In the genomic region with DNA sequence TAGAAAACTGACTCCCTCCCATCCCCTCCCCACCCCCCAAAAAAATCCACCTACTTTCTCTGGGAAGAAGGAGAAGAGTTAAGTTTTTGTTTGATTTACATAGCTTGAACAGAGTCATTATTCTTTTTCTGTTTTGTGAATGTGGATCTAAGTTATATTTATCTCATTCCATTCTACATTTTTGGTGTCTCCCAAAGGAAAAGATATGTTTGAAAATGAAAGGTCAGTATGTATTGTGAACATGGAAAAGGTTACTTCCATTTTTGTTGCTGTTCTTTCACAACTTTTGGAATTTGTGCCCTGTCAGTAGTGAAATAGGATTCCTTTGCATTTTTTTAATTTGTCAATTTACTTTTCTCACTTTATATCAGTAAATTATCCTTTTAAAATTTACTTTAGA, we compare ENCODE assay signal across 24 cellular contexts.
DNase-seq lines count a peak whose midpoint lies in the region; ATAC-seq and TF ChIP-seq lines count a peak whose summit lies in the region.
"Had no signal": no experiment of that assay in that cellular context is flagged by ENCODE, and none has a peak within 500 bp of the region (broad histone marks: within the 10 kb centered on the region; RNA-seq: fewer than 3 reads in every experiment).

No MANE protein-coding gene starts in this region.

- H3K9me3 ChIP-seq in SJCRH30 (replicated peaks) (no peaks in the 10 kb centered on the region), breast epithelium (no peaks in the 10 kb centered on the region)

- no peaks in the 10 kb centered on the region for H3K27me3 Mint-ChIP-seq in mesothelial cell of epicardium (ENCODE audit: low read depth)
- H3K27me3 Mint-ChIP-seq: CD8-positive, alpha-beta memory T cell had no signal

- H3K4me3 ChIP-seq in SJCRH30 (no peak overlapping the region), breast epithelium (no peak overlapping the region)
- H3K4me3 ChIP-seq: K562 had no signal

- DNase-seq in fibroblast of gingiva (ENCODE audit: low read depth) (peak; percentile 70), mesothelial cell of epicardium (ENCODE audit: low spot score in 2 of 2, unreplicated experiment in 2 of 2) (no peak), T-helper 2 cell (no peak), dermis blood vessel endothelial cell (no peak), SJCRH30 (no peak), breast epithelium (ENCODE audit: low spot score in 2 of 2) (no peak)
- DNase-seq: Calu3; CD8-positive, alpha-beta memory T cell; DMS79 treated with DMSO at 0.1 percent for 48 hours; H9; Kasumi-1; NCI-H1105; NCI-H1436 treated with DMSO at 0.1 percent for 48 hours; NCI-H187 treated with DMSO at 0.1 percent for 48 hours; NCI-H2171 treated with DMSO at 0.1 percent for 48 hours; NCI-H446; NCI-H524 treated with DMSO at 0.1 percent for 48 hours; NCI-H774; PC-3 had no signal

- peaks cover 34% of the 10 kb centered on the region for H3K4me1 Mint-ChIP-seq in mesothelial cell of epicardium
- H3K4me1 Mint-ChIP-seq: B cell; CD8-positive, alpha-beta memory T cell had no signal

- TF ChIP-seq CTCF in mesothelial cell of epicardium (IDR thresholded peaks at IDR 0.05; ENCODE audit: unreplicated experiment) (no peak), breast epithelium (IDR thresholded peaks at IDR 0.05) (no peak)

- no peak for TF ChIP-seq POLR2A in breast epithelium (IDR thresholded peaks at IDR 0.05)

- peaks cover 4% of the 10 kb centered on the region for H3K27me3 ChIP-seq in SJCRH30
- no peaks in the 10 kb centered on the region for H3K27me3 ChIP-seq in breast epithelium

- H3K9me3 Mint-ChIP-seq in mesothelial cell of epicardium: no peaks in the 10 kb centered on the region
- H3K9me3 Mint-ChIP-seq: H9 had no signal

- H3K4me1 ChIP-seq in SJCRH30 (no peaks in the 10 kb centered on the region), breast epithelium (no peaks in the 10 kb centered on the region)

- H3K4me3 Mint-ChIP-seq in mesothelial cell of epicardium: no peak overlapping the region
- H3K4me3 Mint-ChIP-seq: B cell; CD8-positive, alpha-beta memory T cell; H9 had no signal

- H3K27ac ChIP-seq in SJCRH30 (no peak overlapping the region), breast epithelium (no peak overlapping the region)
- H3K27ac ChIP-seq: C4-2B had no signal

- intact Hi-C loops in breast epithelium (cut with DNase I; ENCODE audit: low total_unique reads): no loop called here

- peak overlapping the region; percentile 79 for H3K27ac Mint-ChIP-seq in mesothelial cell of epicardium
- H3K27ac Mint-ChIP-seq: B cell; CD8-positive, alpha-beta memory T cell; H9 had no signal

- H3K36me3 ChIP-seq in SJCRH30 (no peaks in the 10 kb centered on the region), breast epithelium (no peaks in the 10 kb centered on the region)

- ATAC-seq in SK-N-SH treated with all-trans-retinoic acid at 6 μM for 48 hours: peak; percentile 15; the same call in 2 of the 3 replicates
- ATAC-seq: HepG2, K562, PC-3 had no signal

- H3K36me3 Mint-ChIP-seq in mesothelial cell of epicardium: no peaks in the 10 kb centered on the region

TF ChIP-seq in SK-N-SH treated with all-trans-retinoic acid at 6 μM for 48 hours, 23 proteins besides CTCF, POLR2A, EP300 and RAD21 (continues in another document):
- TF ChIP-seq, protein P1, sequence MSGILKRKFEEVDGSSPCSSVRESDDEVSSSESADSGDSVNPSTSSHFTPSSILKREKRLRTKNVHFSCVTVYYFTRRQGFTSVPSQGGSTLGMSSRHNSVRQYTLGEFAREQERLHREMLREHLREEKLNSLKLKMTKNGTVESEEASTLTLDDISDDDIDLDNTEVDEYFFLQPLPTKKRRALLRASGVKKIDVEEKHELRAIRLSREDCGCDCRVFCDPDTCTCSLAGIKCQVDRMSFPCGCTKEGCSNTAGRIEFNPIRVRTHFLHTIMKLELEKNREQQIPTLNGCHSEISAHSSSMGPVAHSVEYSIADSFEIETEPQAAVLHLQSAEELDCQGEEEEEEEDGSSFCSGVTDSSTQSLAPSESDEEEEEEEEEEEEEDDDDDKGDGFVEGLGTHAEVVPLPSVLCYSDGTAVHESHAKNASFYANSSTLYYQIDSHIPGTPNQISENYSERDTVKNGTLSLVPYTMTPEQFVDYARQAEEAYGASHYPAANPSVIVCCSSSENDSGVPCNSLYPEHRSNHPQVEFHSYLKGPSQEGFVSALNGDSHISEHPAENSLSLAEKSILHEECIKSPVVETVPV (CRISPR knock-in tag; IDR thresholded peaks at IDR 0.05): no peak
- TF ChIP-seq, protein P2, sequence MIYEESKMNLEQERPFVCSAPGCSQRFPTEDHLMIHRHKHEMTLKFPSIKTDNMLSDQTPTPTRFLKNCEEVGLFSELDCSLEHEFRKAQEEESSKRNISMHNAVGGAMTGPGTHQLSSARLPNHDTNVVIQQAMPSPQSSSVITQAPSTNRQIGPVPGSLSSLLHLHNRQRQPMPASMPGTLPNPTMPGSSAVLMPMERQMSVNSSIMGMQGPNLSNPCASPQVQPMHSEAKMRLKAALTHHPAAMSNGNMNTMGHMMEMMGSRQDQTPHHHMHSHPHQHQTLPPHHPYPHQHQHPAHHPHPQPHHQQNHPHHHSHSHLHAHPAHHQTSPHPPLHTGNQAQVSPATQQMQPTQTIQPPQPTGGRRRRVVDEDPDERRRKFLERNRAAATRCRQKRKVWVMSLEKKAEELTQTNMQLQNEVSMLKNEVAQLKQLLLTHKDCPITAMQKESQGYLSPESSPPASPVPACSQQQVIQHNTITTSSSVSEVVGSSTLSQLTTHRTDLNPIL (CRISPR knock-in tag; IDR thresholded peaks at IDR 0.05; ENCODE audit: low read depth): no peak
- TF ChIP-seq CSDC2 (CRISPR knock-in tag; IDR thresholded peaks at IDR 0.05) (no peak), BACH2 (CRISPR knock-in tag; IDR thresholded peaks at IDR 0.05; ENCODE audit: borderline replicate concordance) (no peak), OSR1 (CRISPR knock-in tag; IDR thresholded peaks at IDR 0.05) (no peak), SNAI2 (CRISPR knock-in tag; IDR thresholded peaks at IDR 0.05) (no peak), ZFP30 (CRISPR knock-in tag; IDR thresholded peaks at IDR 0.05) (no peak), ARNTL (CRISPR knock-in tag; IDR thresholded peaks at IDR 0.05; ENCODE audit: borderline replicate concordance, low read depth) (no peak), GLIS3 (CRISPR knock-in tag; IDR thresholded peaks at IDR 0.05) (no peak), PPARA (CRISPR knock-in tag; IDR thresholded peaks at IDR 0.05; ENCODE audit: borderline replicate concordance) (no peak), ZNF8 (CRISPR knock-in tag; IDR thresholded peaks at IDR 0.05) (no peak), ZC3H10 (CRISPR knock-in tag; IDR thresholded peaks at IDR 0.05) (no peak), ESRRG (CRISPR knock-in tag; IDR thresholded peaks at IDR 0.05) (no peak)
- TF ChIP-seq, protein P3, sequence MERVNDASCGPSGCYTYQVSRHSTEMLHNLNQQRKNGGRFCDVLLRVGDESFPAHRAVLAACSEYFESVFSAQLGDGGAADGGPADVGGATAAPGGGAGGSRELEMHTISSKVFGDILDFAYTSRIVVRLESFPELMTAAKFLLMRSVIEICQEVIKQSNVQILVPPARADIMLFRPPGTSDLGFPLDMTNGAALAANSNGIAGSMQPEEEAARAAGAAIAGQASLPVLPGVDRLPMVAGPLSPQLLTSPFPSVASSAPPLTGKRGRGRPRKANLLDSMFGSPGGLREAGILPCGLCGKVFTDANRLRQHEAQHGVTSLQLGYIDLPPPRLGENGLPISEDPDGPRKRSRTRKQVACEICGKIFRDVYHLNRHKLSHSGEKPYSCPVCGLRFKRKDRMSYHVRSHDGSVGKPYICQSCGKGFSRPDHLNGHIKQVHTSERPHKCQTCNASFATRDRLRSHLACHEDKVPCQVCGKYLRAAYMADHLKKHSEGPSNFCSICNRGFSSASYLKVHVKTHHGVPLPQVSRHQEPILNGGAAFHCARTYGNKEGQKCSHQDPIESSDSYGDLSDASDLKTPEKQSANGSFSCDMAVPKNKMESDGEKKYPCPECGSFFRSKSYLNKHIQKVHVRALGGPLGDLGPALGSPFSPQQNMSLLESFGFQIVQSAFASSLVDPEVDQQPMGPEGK (CRISPR knock-in tag; IDR thresholded peaks at IDR 0.05; ENCODE audit: borderline replicate concordance): no peak
- TF ChIP-seq, protein P4, sequence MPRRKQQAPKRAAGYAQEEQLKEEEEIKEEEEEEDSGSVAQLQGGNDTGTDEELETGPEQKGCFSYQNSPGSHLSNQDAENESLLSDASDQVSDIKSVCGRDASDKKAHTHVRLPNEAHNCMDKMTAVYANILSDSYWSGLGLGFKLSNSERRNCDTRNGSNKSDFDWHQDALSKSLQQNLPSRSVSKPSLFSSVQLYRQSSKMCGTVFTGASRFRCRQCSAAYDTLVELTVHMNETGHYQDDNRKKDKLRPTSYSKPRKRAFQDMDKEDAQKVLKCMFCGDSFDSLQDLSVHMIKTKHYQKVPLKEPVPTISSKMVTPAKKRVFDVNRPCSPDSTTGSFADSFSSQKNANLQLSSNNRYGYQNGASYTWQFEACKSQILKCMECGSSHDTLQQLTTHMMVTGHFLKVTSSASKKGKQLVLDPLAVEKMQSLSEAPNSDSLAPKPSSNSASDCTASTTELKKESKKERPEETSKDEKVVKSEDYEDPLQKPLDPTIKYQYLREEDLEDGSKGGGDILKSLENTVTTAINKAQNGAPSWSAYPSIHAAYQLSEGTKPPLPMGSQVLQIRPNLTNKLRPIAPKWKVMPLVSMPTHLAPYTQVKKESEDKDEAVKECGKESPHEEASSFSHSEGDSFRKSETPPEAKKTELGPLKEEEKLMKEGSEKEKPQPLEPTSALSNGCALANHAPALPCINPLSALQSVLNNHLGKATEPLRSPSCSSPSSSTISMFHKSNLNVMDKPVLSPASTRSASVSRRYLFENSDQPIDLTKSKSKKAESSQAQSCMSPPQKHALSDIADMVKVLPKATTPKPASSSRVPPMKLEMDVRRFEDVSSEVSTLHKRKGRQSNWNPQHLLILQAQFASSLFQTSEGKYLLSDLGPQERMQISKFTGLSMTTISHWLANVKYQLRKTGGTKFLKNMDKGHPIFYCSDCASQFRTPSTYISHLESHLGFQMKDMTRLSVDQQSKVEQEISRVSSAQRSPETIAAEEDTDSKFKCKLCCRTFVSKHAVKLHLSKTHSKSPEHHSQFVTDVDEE (CRISPR knock-in tag; IDR thresholded peaks at IDR 0.05): no peak
- TF ChIP-seq, protein P5, sequence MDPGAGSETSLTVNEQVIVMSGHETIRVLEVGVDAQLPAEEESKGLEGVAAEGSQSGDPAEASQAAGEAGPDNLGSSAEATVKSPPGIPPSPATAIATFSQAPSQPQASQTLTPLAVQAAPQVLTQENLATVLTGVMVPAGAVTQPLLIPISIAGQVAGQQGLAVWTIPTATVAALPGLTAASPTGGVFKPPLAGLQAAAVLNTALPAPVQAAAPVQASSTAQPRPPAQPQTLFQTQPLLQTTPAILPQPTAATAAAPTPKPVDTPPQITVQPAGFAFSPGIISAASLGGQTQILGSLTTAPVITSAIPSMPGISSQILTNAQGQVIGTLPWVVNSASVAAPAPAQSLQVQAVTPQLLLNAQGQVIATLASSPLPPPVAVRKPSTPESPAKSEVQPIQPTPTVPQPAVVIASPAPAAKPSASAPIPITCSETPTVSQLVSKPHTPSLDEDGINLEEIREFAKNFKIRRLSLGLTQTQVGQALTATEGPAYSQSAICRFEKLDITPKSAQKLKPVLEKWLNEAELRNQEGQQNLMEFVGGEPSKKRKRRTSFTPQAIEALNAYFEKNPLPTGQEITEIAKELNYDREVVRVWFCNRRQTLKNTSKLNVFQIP (CRISPR knock-in tag; IDR thresholded peaks at IDR 0.05; ENCODE audit: borderline replicate concordance, low read depth): no peak
